In genomic region chr17:82263641-82264040, GRCh38 we compare ENCODE assay signal across 30 cellular contexts. TPM values are rescaled to one million over a fixed set of nuclear protein-coding genes. Genes with fewer than 3 reads are reported as not detected.
"Had no signal": no experiment of that assay in that cellular context is flagged by ENCODE, and none has a peak within 500 bp of the region (broad histone marks: within the 10 kb centered on the region; RNA-seq: fewer than 3 reads in every experiment).

No MANE protein-coding gene starts in this region.

- H3K27me3 Mint-ChIP-seq: stimulated activated naive B cell treated with anti-CD40 and anti-IgM and Interleukin-4, amounts not matched to agents 10 μg/mL and 1 μg/mL and 100 μg/mL, for 72 hours; T-cell had no signal

- DNase-seq: activated CD4-positive, alpha-beta T cell treated with anti-CD3 and anti-CD28 coated beads for 4 hours; activated CD4-positive, alpha-beta T cell treated with anti-CD3 and anti-CD28 coated beads, Interleukin-2, amount 50 U/mL, for 4 hours; activated CD4-positive, CD25-positive, alpha-beta regulatory T cell; activated effector memory CD4-positive, alpha-beta T cell treated with anti-CD3 and anti-CD28 coated beads, Interleukin-2, amount 50 U/mL, for 16 hours; activated naive CD4-positive, alpha-beta T cell treated with anti-CD3 and anti-CD28 coated beads, Interleukin-2, amount 50 U/mL, for 16 hours; activated T-cell treated with anti-CD3 and anti-CD28 coated beads for 4 hours; amniotic stem cell; brain microvascular endothelial cell; cortex of kidney; foreskin keratinocyte; kidney glomerular epithelial cell; nephron progenitor cell; ovary; retina; sigmoid colon; small intestine; stimulated activated CD4-positive, alpha-beta T cell treated with anti-CD3 and anti-CD28 coated beads, Interleukin-2, amount 100 ng/mL, for 24 hours; stimulated activated naive B cell treated with anti-CD40 and anti-IgM and Interleukin-4, amounts not matched to agents 10 μg/mL and 1 μg/mL and 100 μg/mL, for 72 hours; T-cell had no signal

- H3K4me3 Mint-ChIP-seq: activated T-helper 1 cell treated with anti-CD3 and anti-CD28 coated beads, Interleukin-12 subunit alpha, Interleukin-12 subunit beta, Interleukin-2, Interleukin-4 antibody, amounts not matched to agents 30 ng/mL and 10 ng/mL and 1 ng/mL, durations not matched to agents 14 hours and 24 hours and 36 hours; nephron progenitor cell; stimulated activated naive B cell treated with anti-CD40 and anti-IgM and Interleukin-4, amounts not matched to agents 10 μg/mL and 1 μg/mL and 100 μg/mL, for 72 hours; T-cell; T-helper 2 cell treated with Interferon-gamma antibody and Interleukin-4, amounts not matched to agents 5 μg/mL and 100 μg/mL, for 36 hours had no signal

- H3K36me3 ChIP-seq: ovary had no signal

- H3K9me3 ChIP-seq: heart left ventricle, mucosa of descending colon, ovary, prostate gland, sigmoid colon, suprapubic skin, tibial nerve had no signal

- ATAC-seq: esophagus mucosa; foreskin keratinocyte; heart left ventricle; left lobe of liver; mucosa of descending colon; stimulated activated naive B cell treated with anti-CD40 and anti-IgM and Interleukin-4, amounts not matched to agents 10 μg/mL and 1 μg/mL and 100 μg/mL, for 72 hours; T-cell had no signal

- H3K4me3 ChIP-seq: heart left ventricle, mucosa of descending colon, ovary, prostate gland, sigmoid colon, suprapubic skin, tibial nerve had no signal

- H3K27ac Mint-ChIP-seq: activated T-helper 1 cell treated with anti-CD3 and anti-CD28 coated beads, Interleukin-12 subunit alpha, Interleukin-12 subunit beta, Interleukin-2, Interleukin-4 antibody, amounts not matched to agents 30 ng/mL and 10 ng/mL and 1 ng/mL, durations not matched to agents 14 hours and 24 hours and 36 hours; T-cell; T-helper 2 cell treated with Interferon-gamma antibody and Interleukin-4, amounts not matched to agents 5 μg/mL and 100 μg/mL, for 36 hours had no signal

- H3K27me3 ChIP-seq: brain microvascular endothelial cell, foreskin keratinocyte, heart left ventricle, ovary, sigmoid colon, suprapubic skin, tibial nerve had no signal

- H3K27ac ChIP-seq: brain microvascular endothelial cell, foreskin keratinocyte, heart left ventricle, ovary, tibial nerve had no signal

- H3K9me3 Mint-ChIP-seq: activated T-helper 1 cell treated with anti-CD3 and anti-CD28 coated beads, Interleukin-12 subunit alpha, Interleukin-12 subunit beta, Interleukin-2, Interleukin-4 antibody, amounts not matched to agents 30 ng/mL and 10 ng/mL and 1 ng/mL, durations not matched to agents 14 hours and 24 hours and 36 hours; nephron progenitor cell; stimulated activated naive B cell treated with anti-CD40 and anti-IgM and Interleukin-4, amounts not matched to agents 10 μg/mL and 1 μg/mL and 100 μg/mL, for 72 hours; T-cell; T-helper 2 cell treated with Interferon-gamma antibody and Interleukin-4, amounts not matched to agents 5 μg/mL and 100 μg/mL, for 36 hours had no signal

RNA-seq across cellular contexts. Expression of gene CD7, which starts 53.8 kb away (rescaled TPM):
- total RNA-seq: chondrocyte, foreskin keratinocyte, myocyte had no signal
